Comparison of ENCODE assay signal across 26 cellular contexts in genomic region chr10:101054351-101054750, GRCh38.
"Had no signal": no experiment of that assay in that cellular context is flagged by ENCODE, and none has a peak within 500 bp of the region (broad histone marks: within the 10 kb centered on the region; RNA-seq: fewer than 3 reads in every experiment).

No MANE protein-coding gene starts in this region.

- H3K4me3 ChIP-seq: gastroesophageal sphincter, neural progenitor cell, psoas muscle, right atrium auricular region, testis, transverse colon had no signal

- H3K9me3 ChIP-seq: gastroesophageal sphincter, psoas muscle, right atrium auricular region, testis, transverse colon had no signal

- H3K9ac ChIP-seq: neural progenitor cell, parathyroid adenoma had no signal

- H3K27ac Mint-ChIP-seq: activated CD4-positive, alpha-beta memory T cell treated with anti-CD3 and anti-CD28 coated beads for 36 hours; activated naive CD4-positive, alpha-beta T cell treated with anti-CD3 and anti-CD28 coated beads, Interleukin-2, amount 50 U/mL, for 24 hours; activated naive CD8-positive, alpha-beta T cell treated with anti-CD3 and anti-CD28 coated beads, Interleukin-2, amount 50 U/mL, for 24 hours; activated T-helper 2 cell treated with anti-CD3 and anti-CD28 coated beads, Interferon-gamma antibody, Interleukin-2, Interleukin-4, amounts not matched to agents 10 μg/mL and 5 μg/mL and 100 μg/mL, durations not matched to agents 14 hours and 24 hours and 36 hours; naive thymus-derived CD4-positive, alpha-beta T cell; neural progenitor cell; T-helper 1 cell treated with Interleukin-12 subunit alpha and Interleukin-12 subunit beta and Interleukin-4 antibody, amounts not matched to agents 30 μg/mL and 1 μg/mL, for 36 hours had no signal

- H3K4me2 ChIP-seq: neural progenitor cell had no signal

- H3K4me3 Mint-ChIP-seq: activated CD4-positive, alpha-beta memory T cell treated with anti-CD3 and anti-CD28 coated beads for 36 hours; activated naive CD4-positive, alpha-beta T cell treated with anti-CD3 and anti-CD28 coated beads, Interleukin-2, amount 50 U/mL, for 24 hours; activated naive CD8-positive, alpha-beta T cell treated with anti-CD3 and anti-CD28 coated beads, Interleukin-2, amount 50 U/mL, for 24 hours; activated T-cell treated with anti-CD3 and anti-CD28 coated beads, Interleukin-2, amount 50 U/mL, for 4 hours; naive thymus-derived CD4-positive, alpha-beta T cell; neural progenitor cell; T-helper 1 cell treated with Interleukin-12 subunit alpha and Interleukin-12 subunit beta and Interleukin-4 antibody, amounts not matched to agents 30 μg/mL and 1 μg/mL, for 36 hours had no signal

- H3K9me3 Mint-ChIP-seq: activated CD4-positive, alpha-beta memory T cell treated with anti-CD3 and anti-CD28 coated beads for 36 hours; activated naive CD4-positive, alpha-beta T cell treated with anti-CD3 and anti-CD28 coated beads, Interleukin-2, amount 50 U/mL, for 24 hours; activated naive CD8-positive, alpha-beta T cell treated with anti-CD3 and anti-CD28 coated beads, Interleukin-2, amount 50 U/mL, for 24 hours; activated T-cell treated with anti-CD3 and anti-CD28 coated beads, Interleukin-2, amount 50 U/mL, for 4 hours; activated T-helper 2 cell treated with anti-CD3 and anti-CD28 coated beads, Interferon-gamma antibody, Interleukin-2, Interleukin-4, amounts not matched to agents 10 μg/mL and 5 μg/mL and 100 μg/mL, durations not matched to agents 14 hours and 24 hours and 36 hours; neural progenitor cell; T-helper 1 cell treated with Interleukin-12 subunit alpha and Interleukin-12 subunit beta and Interleukin-4 antibody, amounts not matched to agents 30 μg/mL and 1 μg/mL, for 36 hours had no signal

- H3K36me3 Mint-ChIP-seq: activated naive CD4-positive, alpha-beta T cell treated with anti-CD3 and anti-CD28 coated beads, Interleukin-2, amount 50 U/mL, for 24 hours had no signal

- H3K27ac ChIP-seq: gastroesophageal sphincter, neural progenitor cell, parathyroid adenoma, psoas muscle, right atrium auricular region, testis, transverse colon, VCaP had no signal

- DNase-seq: activated CD4-positive, alpha-beta memory T cell treated with anti-CD3 and anti-CD28 coated beads for 36 hours; activated CD4-positive, alpha-beta T cell treated with anti-CD3 and anti-CD28 coated beads for 48 hours; activated CD8-positive, alpha-beta memory T cell treated with anti-CD3 and anti-CD28 coated beads, Interleukin-2, amount 50 U/mL, for 4 hours; activated naive CD8-positive, alpha-beta T cell treated with anti-CD3 and anti-CD28 coated beads, Interleukin-2, amount 50 U/mL, for 24 hours; activated T-cell treated with anti-CD3 and anti-CD28 coated beads, Interleukin-2, amount 50 U/mL, for 4 hours; amygdala; caudate nucleus; cortex of kidney; hippocampal formation; left colon; midbrain; naive thymus-derived CD4-positive, alpha-beta T cell; occipital lobe; psoas muscle; stimulated activated naive CD4-positive, alpha-beta T cell; T1000; testis; transverse colon had no signal

- H3K27me3 ChIP-seq: testis had no signal

- H3K36me3 ChIP-seq: gastroesophageal sphincter, neural progenitor cell, right atrium auricular region, transverse colon had no signal
